1 cellular context compared by ENCODE assay signal in genomic region chr3:52176951-52177700, GRCh38.
TF ChIP-seq lines count a peak whose summit lies in the region.

No MANE protein-coding gene starts in this region.

TF ChIP-seq in HepG2, 621 proteins besides CTCF, POLR2A, EP300 and RAD21 (continued from another document and continues in another):
- TF ChIP-seq TFAP4 (IDR thresholded peaks at IDR 0.05; ENCODE audit: borderline replicate concordance, low read depth) (peak; percentile 5; the same call in 1 of the 2 replicates), ZNF772 (CRISPR knock-in tag; IDR thresholded peaks at IDR 0.05) (peak; percentile 64; the same call in 1 of the 2 replicates), CBX2 (IDR thresholded peaks at IDR 0.05; ENCODE audit: low read depth, low read length) (no peak), CBX2 (CRISPR knock-in tag; IDR thresholded peaks at IDR 0.05; ENCODE audit: low read depth) (no peak), HOXA7 (CRISPR knock-in tag; IDR thresholded peaks at IDR 0.05) (no peak), ZNF660 (CRISPR knock-in tag; IDR thresholded peaks at IDR 0.05; ENCODE audit: borderline replicate concordance, low read depth) (no peak), ZNF142 (CRISPR knock-in tag; IDR thresholded peaks at IDR 0.05) (0 out of 2 replicates have a peak, but pooled peaks have one; percentile 40), KDM6A (CRISPR knock-in tag; IDR thresholded peaks at IDR 0.05; ENCODE audit: low read depth) (peak; percentile 74), MATR3 (CRISPR knock-in tag; IDR thresholded peaks at IDR 0.05) (no peak), ZNF276 (CRISPR knock-in tag; IDR thresholded peaks at IDR 0.05; ENCODE audit: low read depth) (peak; percentile 14; the same call in 1 of the 2 replicates), ARID5B (CRISPR knock-in tag; IDR thresholded peaks at IDR 0.05) (peak; percentile 60), ZNF354B (CRISPR knock-in tag; IDR thresholded peaks at IDR 0.05) (no peak), DMTF1 (CRISPR knock-in tag; IDR thresholded peaks at IDR 0.05) (no peak), ZNF510 (CRISPR knock-in tag; IDR thresholded peaks at IDR 0.05; ENCODE audit: low read depth) (no peak; the same call in 1 of the 2 replicates), ZFP36 (IDR thresholded peaks at IDR 0.05; ENCODE audit: borderline replicate concordance, low read depth, low read length, partially characterized antibody) (no peak), FOXK2 (IDR thresholded peaks at IDR 0.05) (peak; percentile 91), ZNF543 (CRISPR knock-in tag; IDR thresholded peaks at IDR 0.05) (peak; percentile 33; the same call in 1 of the 2 replicates), NKX3-1 (CRISPR knock-in tag; IDR thresholded peaks at IDR 0.05) (0 out of 2 replicates have a peak, but pooled peaks have one; percentile 28), ZNF691 (CRISPR knock-in tag; IDR thresholded peaks at IDR 0.05; ENCODE audit: borderline replicate concordance, low read depth) (no peak), ELF3 (CRISPR knock-in tag; IDR thresholded peaks at IDR 0.05) (no peak), BCL6 (CRISPR knock-in tag; IDR thresholded peaks at IDR 0.05) (peak; percentile 55; the same call in 1 of the 2 replicates), ZNF75D (CRISPR knock-in tag; IDR thresholded peaks at IDR 0.05; ENCODE audit: borderline replicate concordance) (no peak), ZNF274 (CRISPR knock-in tag; IDR thresholded peaks at IDR 0.05) (no peak), ZNF841 (CRISPR knock-in tag; IDR thresholded peaks at IDR 0.05; ENCODE audit: borderline replicate concordance) (no peak), HNRNPL (IDR thresholded peaks at IDR 0.05; ENCODE audit: low read depth, low read length) (peak; percentile 95), GATA4 (IDR thresholded peaks at IDR 0.05; ENCODE audit: borderline replicate concordance, low read depth) (no peak; the same call in 1 of the 2 replicates), ZNF800 (CRISPR knock-in tag; IDR thresholded peaks at IDR 0.05) (peak; percentile 79; the same call in 1 of the 2 replicates), KDM2A (CRISPR knock-in tag; IDR thresholded peaks at IDR 0.05; ENCODE audit: borderline replicate concordance, low read depth) (no peak), RNF2 (conservative IDR thresholded peaks at IDR 0.05; ENCODE audit: low read depth) (no peak), ZNF644 (CRISPR knock-in tag; IDR thresholded peaks at IDR 0.05; ENCODE audit: low read depth) (peak; percentile 37; the same call in 1 of the 2 replicates), TOPORS (CRISPR knock-in tag; IDR thresholded peaks at IDR 0.05) (no peak), ZNF790 (CRISPR knock-in tag; IDR thresholded peaks at IDR 0.05; ENCODE audit: borderline replicate concordance) (no peak), ZSCAN31 (CRISPR knock-in tag; IDR thresholded peaks at IDR 0.05; ENCODE audit: low read depth) (no peak), SETDB1 (CRISPR knock-in tag; IDR thresholded peaks at IDR 0.05; ENCODE audit: borderline replicate concordance) (no peak), IRF1 (CRISPR knock-in tag; IDR thresholded peaks at IDR 0.05; ENCODE audit: low read depth) (no peak), NFKB2 (CRISPR knock-in tag; IDR thresholded peaks at IDR 0.05; ENCODE audit: borderline replicate concordance) (no peak), HNF1B (CRISPR knock-in tag; IDR thresholded peaks at IDR 0.05) (0 out of 2 replicates have a peak, but pooled peaks have one; percentile 47)
